1 cellular context compared by ENCODE assay signal in the genomic region with DNA sequence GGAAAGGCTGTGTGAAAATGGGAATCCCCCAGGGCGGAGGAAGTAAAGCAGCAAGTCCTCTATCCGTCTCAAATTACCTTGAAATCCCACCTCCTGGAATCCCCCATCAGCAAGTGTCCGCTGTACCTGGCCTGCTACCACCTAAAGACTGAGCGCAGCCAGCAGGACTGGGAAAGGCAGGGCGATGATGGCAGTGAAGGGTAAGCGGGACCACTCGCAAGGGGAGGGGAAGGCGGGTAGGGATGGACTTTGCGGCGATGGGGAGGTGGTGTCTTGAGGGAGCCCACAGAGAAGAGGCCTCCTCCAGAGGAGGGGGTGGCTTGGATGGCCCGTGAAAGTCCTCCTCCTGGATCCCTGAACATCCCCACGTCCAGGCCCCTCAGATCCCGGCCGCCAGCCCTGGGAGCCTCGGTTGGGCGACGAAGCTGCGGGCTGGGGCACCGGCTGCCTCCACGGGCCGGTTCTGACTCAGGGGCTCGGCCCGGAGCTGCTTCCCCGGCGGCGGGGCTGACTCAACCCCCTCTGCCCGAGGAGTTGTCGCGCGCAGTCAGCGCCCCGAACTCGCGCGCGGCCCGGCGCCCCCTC.
TF ChIP-seq lines count a peak whose summit lies in the region.

No MANE protein-coding gene starts in this region.

TF ChIP-seq in SK-N-SH, 30 proteins besides CTCF, POLR2A, EP300 and RAD21 (continued from another document):
- TF ChIP-seq MAX (IDR thresholded peaks at IDR 0.05; ENCODE audit: low read depth) = no peak
- no peak for TF ChIP-seq USF1 (IDR thresholded peaks at IDR 0.05; ENCODE audit: borderline replicate concordance, low read depth)
- TF ChIP-seq YY1 (IDR thresholded peaks at IDR 0.05; ENCODE audit: low read depth) = no peak
- no peak for TF ChIP-seq FOXM1 (IDR thresholded peaks at IDR 0.05; ENCODE audit: low read depth)
- no peak for TF ChIP-seq EZH2phosphoT487 (IDR thresholded peaks at IDR 0.05; ENCODE audit: borderline replicate concordance, low read depth)
- no peak for TF ChIP-seq ELF1 (IDR thresholded peaks at IDR 0.05)
